ENCODE assay signal across 24 cellular contexts in genomic region chr3:32867954-32868353, GRCh38. TPM values are rescaled to one million over a fixed set of nuclear protein-coding genes. Genes with fewer than 3 reads are reported as not detected.
"Had no signal": no experiment of that assay in that cellular context is flagged by ENCODE, and none has a peak within 500 bp of the region (broad histone marks: within the 10 kb centered on the region; RNA-seq: fewer than 3 reads in every experiment).

No MANE protein-coding gene starts in this region.

- DNase-seq: activated CD4-positive, alpha-beta memory T cell treated with anti-CD3 and anti-CD28 coated beads, Interleukin-2, amount 10 ng/mL, durations not matched to agents 7 days and 5 days; activated CD4-positive, alpha-beta T cell treated with anti-CD3 and anti-CD28 coated beads for 4 hours; activated CD4-positive, CD25-positive, alpha-beta regulatory T cell; activated effector memory CD4-positive, alpha-beta T cell treated with Interleukin-2 at 50 U/mL for 16 hours; activated naive CD4-positive, alpha-beta T cell treated with anti-CD3 and anti-CD28 coated beads for 36 hours; activated naive CD8-positive, alpha-beta T cell treated with anti-CD3 and anti-CD28 coated beads, Interleukin-2, amount 10 ng/mL, durations not matched to agents 7 days and 5 days; activated T-cell treated with anti-CD3 and anti-CD28 coated beads, Interleukin-2, amount 50 U/mL, for 72 hours; amniotic stem cell; colonic mucosa; heart right ventricle; left cardiac atrium; posterior cingulate gyrus; spleen; stimulated activated CD4-positive, alpha-beta T cell treated with anti-CD3 and anti-CD28 coated beads, Interleukin-4, amount 100 ng/mL, for 24 hours; substantia nigra; T1000; thyroid gland had no signal

- ATAC-seq: activated T-cell treated with anti-CD3 and anti-CD28 coated beads, Interleukin-2, amount 50 U/mL, for 72 hours; heart right ventricle; left cardiac atrium; natural killer cell treated with Interleukin-12 subunit alpha and Interleukin-12 subunit beta and Interleukin-15 and Interleukin-18, amount 100 ng/mL, for 72 hours had no signal

- H3K9me3 Mint-ChIP-seq: activated CD4-positive, alpha-beta memory T cell treated with anti-CD3 and anti-CD28 coated beads, Interleukin-2, amount 10 ng/mL, durations not matched to agents 7 days and 5 days; activated naive CD4-positive, alpha-beta T cell treated with anti-CD3 and anti-CD28 coated beads for 36 hours; activated naive CD8-positive, alpha-beta T cell treated with anti-CD3 and anti-CD28 coated beads, Interleukin-2, amount 10 ng/mL, durations not matched to agents 7 days and 5 days; activated T-cell treated with anti-CD3 and anti-CD28 coated beads, Interleukin-2, amount 50 U/mL, for 72 hours; natural killer cell treated with Interleukin-12 subunit alpha and Interleukin-12 subunit beta and Interleukin-15 and Interleukin-18, amount 100 ng/mL, for 72 hours; stimulated activated naive CD8-positive, alpha-beta T cell treated with anti-CD3 and anti-CD28 coated beads, Interleukin-15, Interleukin-2, amounts not matched to agents 100 ng/mL and 50 ng/mL, for 24 hours; T-helper 1 cell treated with Interleukin-12 subunit alpha and Interleukin-12 subunit beta and Interleukin-4 antibody, amounts not matched to agents 30 μg/mL and 1 μg/mL, for 36 hours had no signal

- H3K27ac Mint-ChIP-seq: activated CD4-positive, alpha-beta memory T cell treated with anti-CD3 and anti-CD28 coated beads, Interleukin-2, amount 10 ng/mL, durations not matched to agents 7 days and 5 days; activated naive CD4-positive, alpha-beta T cell treated with anti-CD3 and anti-CD28 coated beads for 36 hours; activated naive CD8-positive, alpha-beta T cell treated with anti-CD3 and anti-CD28 coated beads, Interleukin-2, amount 10 ng/mL, durations not matched to agents 7 days and 5 days; activated T-cell treated with anti-CD3 and anti-CD28 coated beads, Interleukin-2, amount 50 U/mL, for 72 hours; natural killer cell treated with Interleukin-12 subunit alpha and Interleukin-12 subunit beta and Interleukin-15 and Interleukin-18, amount 100 ng/mL, for 72 hours; stimulated activated naive CD8-positive, alpha-beta T cell treated with anti-CD3 and anti-CD28 coated beads, Interleukin-15, Interleukin-2, amounts not matched to agents 100 ng/mL and 50 ng/mL, for 24 hours; T-helper 1 cell treated with Interleukin-12 subunit alpha and Interleukin-12 subunit beta and Interleukin-4 antibody, amounts not matched to agents 30 μg/mL and 1 μg/mL, for 36 hours had no signal

- H3K4me3 Mint-ChIP-seq: activated CD4-positive, alpha-beta memory T cell treated with anti-CD3 and anti-CD28 coated beads, Interleukin-2, amount 10 ng/mL, durations not matched to agents 7 days and 5 days; activated naive CD4-positive, alpha-beta T cell treated with anti-CD3 and anti-CD28 coated beads for 36 hours; activated naive CD8-positive, alpha-beta T cell treated with anti-CD3 and anti-CD28 coated beads, Interleukin-2, amount 10 ng/mL, durations not matched to agents 7 days and 5 days; activated T-cell treated with anti-CD3 and anti-CD28 coated beads, Interleukin-2, amount 50 U/mL, for 72 hours; natural killer cell treated with Interleukin-12 subunit alpha and Interleukin-12 subunit beta and Interleukin-15 and Interleukin-18, amount 100 ng/mL, for 72 hours; stimulated activated naive CD8-positive, alpha-beta T cell treated with anti-CD3 and anti-CD28 coated beads, Interleukin-15, Interleukin-2, amounts not matched to agents 100 ng/mL and 50 ng/mL, for 24 hours; T-helper 1 cell treated with Interleukin-12 subunit alpha and Interleukin-12 subunit beta and Interleukin-4 antibody, amounts not matched to agents 30 μg/mL and 1 μg/mL, for 36 hours had no signal

- H3K4me1 ChIP-seq: colonic mucosa, heart right ventricle, spleen had no signal

- H3K27ac ChIP-seq: breast epithelium, colonic mucosa, heart right ventricle, spleen, thyroid gland had no signal

- H3K27me3 ChIP-seq: colonic mucosa, spleen, thyroid gland had no signal

- H3K9me3 ChIP-seq: breast epithelium, colonic mucosa, heart right ventricle, spleen, thyroid gland had no signal

- H3K36me3 ChIP-seq: breast epithelium, colonic mucosa, heart right ventricle, spleen, thyroid gland had no signal

- H3K4me1 Mint-ChIP-seq: activated CD4-positive, alpha-beta memory T cell treated with anti-CD3 and anti-CD28 coated beads, Interleukin-2, amount 10 ng/mL, durations not matched to agents 7 days and 5 days; activated naive CD8-positive, alpha-beta T cell treated with anti-CD3 and anti-CD28 coated beads, Interleukin-2, amount 10 ng/mL, durations not matched to agents 7 days and 5 days had no signal

- H3K36me3 Mint-ChIP-seq: activated naive CD8-positive, alpha-beta T cell treated with anti-CD3 and anti-CD28 coated beads, Interleukin-2, amount 10 ng/mL, durations not matched to agents 7 days and 5 days; natural killer cell treated with Interleukin-12 subunit alpha and Interleukin-12 subunit beta and Interleukin-15 and Interleukin-18, amount 100 ng/mL, for 72 hours had no signal

- H3K4me3 ChIP-seq: breast epithelium, colonic mucosa, heart right ventricle, spleen, thyroid gland had no signal

RNA-seq across cellular contexts. Expression of gene TRIM71, which starts 50.2 kb away (rescaled TPM):
- total RNA-seq: activated CD4-positive, alpha-beta memory T cell treated with anti-CD3 and anti-CD28 coated beads, Interleukin-2, amount 10 ng/mL, durations not matched to agents 7 days and 5 days; activated naive CD8-positive, alpha-beta T cell treated with anti-CD3 and anti-CD28 coated beads, Interleukin-2, amount 10 ng/mL, durations not matched to agents 7 days and 5 days; fibroblast of villous mesenchyme; natural killer cell treated with Interleukin-12 subunit alpha and Interleukin-12 subunit beta and Interleukin-15 and Interleukin-18, amount 100 ng/mL, for 72 hours; ureter had no signal
- polyA plus RNA-seq: heart right ventricle, liver had no signal
